ENCODE assay signal across 8 cellular contexts in genomic region chr2:119387381-119388129, GRCh38. TPM values are rescaled to one million over a fixed set of nuclear protein-coding genes. Genes with fewer than 3 reads are reported as not detected.
DNase-seq lines count a peak whose midpoint lies in the region; ATAC-seq, FAIRE-seq and TF ChIP-seq lines count a peak whose summit lies in the region.

No MANE protein-coding gene starts in this region.

- peak; percentile 44 for DNase-seq in AG09319 (ENCODE audit: extremely low read depth, low read depth)
- DNase-seq in GM18507 (ENCODE audit: extremely low spot score, insufficient read length, low read depth) = peak; percentile 59
- DNase-seq in NOMO-1 treated with dmso at 0.1 percent for 144 hours (lab: John Stamatoyannopoulos, UW; ENCODE audit: unreplicated experiment) = peak; percentile 36
- DNase-seq in coronary artery (ENCODE audit: low spot score) = no peak
- no peak for DNase-seq in memory B cell (ENCODE audit: low spot score in 2 of 2)
- DNase-seq in testis = peak; percentile 42
- DNase-seq in D721Med (ENCODE audit: insufficient read length, low spot score) = no peak

- no peak overlapping the region for H3K27ac Mint-ChIP-seq in memory B cell

- no peaks in the 10 kb centered on the region for H3K36me3 ChIP-seq in testis (ENCODE audit: low read depth, missing control alignments)

- no peak overlapping the region for H3K4me3 Mint-ChIP-seq in memory B cell

- WGBS in testis, 2 donors = 64 to 68% methylated on average over 9 of the region's 9 CpGs

- no peak overlapping the region for H3K4me3 ChIP-seq in coronary artery
- no peak overlapping the region for H3K4me3 ChIP-seq in testis

- intact Hi-C loops in testis (cut with DNase I; ENCODE audit: low total_unique reads) = no loop called here

- H3K4me1 ChIP-seq in testis = peaks cover 14% of the 10 kb centered on the region

- H3K27me3 Mint-ChIP-seq in memory B cell = peaks cover 13% of the 10 kb centered on the region

- peak; percentile 90 for FAIRE-seq in GM18507 (lab: Jason Lieb, UNC)
- FAIRE-seq in D721Med (lab: Jason Lieb, UNC) = no peak

- peak; percentile 95 for ATAC-seq in HG02884 (IDR thresholded peaks at IDR 0.05; ENCODE audit: unreplicated experiment)
- peak; percentile 50 for ATAC-seq in memory B cell (ENCODE audit: low read depth)

- H3K9me3 Mint-ChIP-seq in memory B cell = no peaks in the 10 kb centered on the region

- H3K27ac ChIP-seq in coronary artery = peak overlapping the region; percentile 33 to 77
- no peak overlapping the region for H3K27ac ChIP-seq in testis

- no peaks in the 10 kb centered on the region for H3K9me3 ChIP-seq in testis

- no peak for TF ChIP-seq POLR2A in testis (IDR thresholded peaks at IDR 0.05)

- H3K36me3 Mint-ChIP-seq in memory B cell = peaks cover 4% of the 10 kb centered on the region

- peak; percentile 52 for TF ChIP-seq CTCF in AG09319 (IDR thresholded peaks at IDR 0.05; ENCODE audit: low read depth, low read length)
- no peak for TF ChIP-seq CTCF in coronary artery (IDR thresholded peaks at IDR 0.05)
- no peak for TF ChIP-seq CTCF in testis (IDR thresholded peaks at IDR 0.05)
- no peak for TF ChIP-seq CTCF in D721Med (IDR thresholded peaks at IDR 0.05; ENCODE audit: insufficient read depth, missing control alignments)

- H3K27me3 ChIP-seq in testis = no peaks in the 10 kb centered on the region

- H3K4me1 Mint-ChIP-seq in memory B cell = peaks cover 5% of the 10 kb centered on the region

RNA-seq across cellular contexts. Expression of gene DBI, which starts 20.8 kb away (rescaled TPM):
- 100 to 1,000 TPM; 109 to 130 TPM for total RNA-seq in testis
- 434 TPM for polyA plus RNA-seq in testis (ENCODE audit: insufficient read depth, low read depth, low replicate concordance)

RNA-seq across cellular contexts. Expression of gene C2orf76, which starts 20.9 kb away (rescaled TPM):
- total RNA-seq in testis = 10 to 100 TPM; 12.8 to 13.4 TPM
- polyA plus RNA-seq in testis (ENCODE audit: insufficient read depth, low read depth, low replicate concordance) = 27.8 TPM

RNA-seq across cellular contexts. Expression of gene TMEM37, which starts 44.1 kb away (rescaled TPM):
- 10 to 100 TPM in 1 of 2 donors, 1 to 10 TPM in 1; 7.0 to 14.2 TPM for total RNA-seq in testis
- 9.0 TPM for polyA plus RNA-seq in testis (ENCODE audit: insufficient read depth, low read depth, low replicate concordance)

Comparison
In these comparisons a context has a peak if more than half of its experiments do, and no peak if none do; other contexts are left out.
1. DNase-seq: peak in AG09319 (single experiment), GM18507 (single experiment), NOMO-1 treated with dmso at 0.1 percent for 144 hours (single experiment) and testis (single experiment); none in coronary artery (single experiment), memory B cell (0 of 2) and D721Med (single experiment).
2. H3K27ac ChIP-seq: peak in coronary artery (2 of 2); none in testis (0 of 2).